ENCODE assay signal across 10 cellular contexts in genomic region chrX:107701493-107702121, GRCh38.
DNase-seq lines count a peak whose midpoint lies in the region; ATAC-seq, FAIRE-seq and TF ChIP-seq lines count a peak whose summit lies in the region.
"Had no signal": no experiment of that assay in that cellular context is flagged by ENCODE, and none has a peak within 500 bp of the region (broad histone marks: within the 10 kb centered on the region; RNA-seq: fewer than 3 reads in every experiment).

No MANE protein-coding gene starts in this region.

- H3K4me1 ChIP-seq in hepatocyte (ENCODE audit: insufficient read depth) = no peaks in the 10 kb centered on the region
- H3K4me1 ChIP-seq: Caco-2 had no signal

- FAIRE-seq in GM18507 (lab: Jason Lieb, UNC) = peak; percentile 94

- in situ Hi-C loops in ACHN (cut with HindIII; ENCODE audit: low pct_ligation_motif_present, low pct_unique_long_range_greater_than_20kb, low sequenced_read_pairs) = no loop called here

- H4K20me1 ChIP-seq in hepatocyte (ENCODE audit: insufficient read depth, poor library complexity, severe bottlenecking) = no peaks in the 10 kb centered on the region

- no peaks in the 10 kb centered on the region for H3K27me3 ChIP-seq in hepatocyte

- no peak overlapping the region for H3K4me2 ChIP-seq in hepatocyte

- no peak for TF ChIP-seq CTCF in hepatocyte (IDR thresholded peaks at IDR 0.05; ENCODE audit: poor library complexity)

- H3K9me2 ChIP-seq in hepatocyte (replicated peaks; ENCODE audit: insufficient read depth) = no peaks in the 10 kb centered on the region

- H2AFZ ChIP-seq in hepatocyte = no peak overlapping the region

- no peaks in the 10 kb centered on the region for H3K36me3 ChIP-seq in hepatocyte (replicated peaks; ENCODE audit: insufficient read depth, low read depth)

- no peak overlapping the region for H3K4me3 ChIP-seq in hepatocyte

- no peak for DNase-seq in GM18507 (ENCODE audit: extremely low spot score, insufficient read length, low read depth)
- peak; percentile 44 for DNase-seq in LHCN-M2 (ENCODE audit: low read depth)
- DNase-seq in hepatocyte (ENCODE audit: low spot score) = no peak
- no peak for DNase-seq in COLO829 (ENCODE audit: low spot score)
- DNase-seq in ACHN = no peak
- DNase-seq in GOT3 (lab: John Stamatoyannopoulos, UW) = no peak
- DNase-seq: Caco-2, T1000 had no signal

- no peaks in the 10 kb centered on the region for H3K9me3 ChIP-seq in hepatocyte (ENCODE audit: low read depth)
- H3K9me3 ChIP-seq: Caco-2 had no signal

- H3K27ac ChIP-seq in hepatocyte = peak overlapping the region; percentile 81

- ATAC-seq in HG02588 (IDR thresholded peaks at IDR 0.05; ENCODE audit: unreplicated experiment) (peak; percentile 63), HG03520 (IDR thresholded peaks at IDR 0.05; ENCODE audit: unreplicated experiment) (no peak)

- no peaks in the 10 kb centered on the region for H3K79me2 ChIP-seq in hepatocyte

- 78% methylated on average over 1 of the region's 1 CpG for WGBS in hepatocyte (ENCODE audit: low lambda C conversion rate, missing lambda C conversion rate)
